16 cellular contexts compared by ENCODE assay signal in the genomic region with DNA sequence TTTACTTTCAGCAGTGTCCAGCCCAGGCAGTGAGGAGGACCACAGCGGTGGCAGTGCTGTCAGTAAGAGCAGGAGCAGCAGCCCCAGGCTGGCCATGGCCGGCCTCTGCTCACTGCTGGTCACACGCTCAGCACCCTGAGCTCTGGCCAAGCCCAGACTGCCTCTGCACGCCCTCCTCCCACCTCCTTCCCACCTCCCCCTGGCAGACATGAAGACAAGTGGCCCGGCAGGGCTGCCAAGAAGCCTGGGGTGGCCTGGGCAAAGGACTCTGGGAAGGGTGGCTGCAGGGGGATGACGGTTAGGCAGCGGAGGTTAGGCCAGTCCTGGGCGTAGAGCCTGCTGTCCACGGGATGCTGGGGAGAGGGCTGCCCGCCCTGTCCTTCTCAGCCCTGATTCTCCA. TPM values are rescaled to one million over a fixed set of nuclear protein-coding genes. Genes with fewer than 3 reads are reported as not detected.
DNase-seq lines count a peak whose midpoint lies in the region; ATAC-seq, FAIRE-seq and TF ChIP-seq lines count a peak whose summit lies in the region.
"Had no signal": no experiment of that assay in that cellular context is flagged by ENCODE, and none has a peak within 500 bp of the region (broad histone marks: within the 10 kb centered on the region; RNA-seq: fewer than 3 reads in every experiment).

A gene with protein sequence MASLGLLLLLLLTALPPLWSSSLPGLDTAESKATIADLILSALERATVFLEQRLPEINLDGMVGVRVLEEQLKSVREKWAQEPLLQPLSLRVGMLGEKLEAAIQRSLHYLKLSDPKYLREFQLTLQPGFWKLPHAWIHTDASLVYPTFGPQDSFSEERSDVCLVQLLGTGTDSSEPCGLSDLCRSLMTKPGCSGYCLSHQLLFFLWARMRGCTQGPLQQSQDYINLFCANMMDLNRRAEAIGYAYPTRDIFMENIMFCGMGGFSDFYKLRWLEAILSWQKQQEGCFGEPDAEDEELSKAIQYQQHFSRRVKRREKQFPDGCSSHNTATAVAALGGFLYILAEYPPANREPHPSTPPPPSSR (minus strand): TSS at position 144 of the 400 bp plus-strand sequence. CDS start 48 bp downstream, at position 96.

- peaks cover 2% of the 10 kb centered on the region in 3 donors for H3K4me1 Mint-ChIP-seq in T-cell

- peaks cover 0 to 5% of the 10 kb centered on the region in 2 donors for H3K27me3 Mint-ChIP-seq in T-cell
- H3K27me3 Mint-ChIP-seq: activated CD4-positive, alpha-beta T cell treated with anti-CD3 and anti-CD28 coated beads, Interleukin-2, amount 10 ng/mL, durations not matched to agents 7 days and 5 days had no signal

- no peaks in the 10 kb centered on the region for H3K9me3 Mint-ChIP-seq in T-cell
- H3K9me3 Mint-ChIP-seq: activated CD4-positive, alpha-beta T cell treated with anti-CD3 and anti-CD28 coated beads, Interleukin-2, amount 10 ng/mL, durations not matched to agents 7 days and 5 days had no signal

- H3K4me3 ChIP-seq in kidney (ENCODE audit: low read length in 2 of 2): peak within 1 kb of the TSS; percentile 4 to 53
- H3K4me3 ChIP-seq: testis had no signal

- H3K27ac Mint-ChIP-seq in T-cell: no peak within 1 kb of the TSS
- H3K27ac Mint-ChIP-seq: activated CD4-positive, alpha-beta T cell treated with anti-CD3 and anti-CD28 coated beads, Interleukin-2, amount 10 ng/mL, durations not matched to agents 7 days and 5 days had no signal

- H3K27ac ChIP-seq in kidney (ENCODE audit: low read depth in 2 of 2, low read length in 2 of 2): peak within 1 kb of the TSS in 1 of 2 donors; percentile 43
- H3K27ac ChIP-seq: neutrophil, testis had no signal

- H3K4me1 ChIP-seq in kidney (ENCODE audit: control insufficient read depth in 1 of 2, insufficient read depth in 1 of 2, low read depth in 1 of 2, low read length in 2 of 2): peaks cover 0 to 2% of the 10 kb centered on the region in 2 donors
- H3K4me1 ChIP-seq: testis had no signal

- H3K9ac ChIP-seq in kidney (ENCODE audit: low read length in 2 of 2): peak within 1 kb of the TSS in 1 of 2 donors; percentile 55

- CTCF ChIA-PET in T-cell (lab: Charles Lee): no interaction called here

- ATAC-seq in T-cell (replicated peaks in 1 of 4): no peak
- ATAC-seq in HG03521 (IDR thresholded peaks at IDR 0.05; ENCODE audit: unreplicated experiment): no peak

- FAIRE-seq in kidney (lab: Jason Lieb, UNC) (no peak), GM12892 (lab: Jason Lieb, UNC) (no peak)

- DNase-seq in DMS79 (lab: John Stamatoyannopoulos, UW) (peak; percentile 19), cerebellar cortex (ENCODE audit: low spot score) (peak; percentile 63), kidney (no peak), pons (ENCODE audit: low spot score) (peak; percentile 41), T-cell (no peak), GM12892 (ENCODE audit: insufficient read length) (no peak)
- no peak for DNase-seq in stimulated activated CD4-positive, alpha-beta T cell treated with anti-CD3 and anti-CD28 coated beads, Interleukin-4, amount 100 ng/mL, for 4 hours
- DNase-seq: activated CD4-positive, alpha-beta T cell treated with anti-CD3 and anti-CD28 coated beads, Interleukin-2, amount 10 ng/mL, durations not matched to agents 7 days and 5 days; activated T-cell treated with anti-CD3 and anti-CD28 coated beads, Interleukin-2, amount 50 U/mL, for 48 hours; foreskin fibroblast; islet precursor cell; NCI-H748 treated with DMSO at 0.1 percent for 48 hours; T-helper 9 cell; testis had no signal

- no peaks in the 10 kb centered on the region for H3K36me3 Mint-ChIP-seq in T-cell

- intact Hi-C loops in kidney (cut with DNase I): no loop called here

- no peaks in the 10 kb centered on the region for H3K9me3 ChIP-seq in kidney (ENCODE audit: control insufficient read depth in 1 of 2, low read length in 2 of 2)
- H3K9me3 ChIP-seq: neutrophil, testis had no signal

- TF ChIP-seq CTCF in kidney (IDR thresholded peaks at IDR 0.05; ENCODE audit: borderline replicate concordance, extremely low read depth, insufficient read depth): no peak

- no peaks in the 10 kb centered on the region for H3K36me3 ChIP-seq in kidney (ENCODE audit: control insufficient read depth in 1 of 2, insufficient read depth in 2 of 2, low read length in 2 of 2)
- H3K36me3 ChIP-seq: neutrophil had no signal

- no peak within 1 kb of the TSS for H3K4me3 Mint-ChIP-seq in T-cell
- H3K4me3 Mint-ChIP-seq: activated CD4-positive, alpha-beta T cell treated with anti-CD3 and anti-CD28 coated beads, Interleukin-2, amount 10 ng/mL, durations not matched to agents 7 days and 5 days had no signal

- POLR2A ChIA-PET in T-cell (lab: Charles Lee): no interaction called here

- TF ChIP-seq POLR2A in GM12892 (IDR thresholded peaks at IDR 0.05; ENCODE audit: low read depth, low read length): no peak

RNA-seq across cellular contexts. Expression of the gene that starts here (rescaled TPM):
- total RNA-seq in kidney (5.4 TPM), T-cell (under 1 TPM in 2 of 5 donors, not detected in 3; 0.62 to 0.79 TPM)
- polyA plus RNA-seq in kidney (ENCODE audit: insufficient read depth, low read depth, low replicate concordance): 68.4 TPM
- 0.23 TPM for polyA plus RNA-seq in GM12892 (2012; ENCODE audit: missing spikeins)
- total RNA-seq: activated CD4-positive, alpha-beta T cell treated with anti-CD3 and anti-CD28 coated beads, Interleukin-2, amount 10 ng/mL, durations not matched to agents 7 days and 5 days had no signal

Comparison
In these comparisons a context has a peak if more than half of its experiments do, and no peak if none do; other contexts are left out.
1. DNase-seq: peak in DMS79 (single experiment), cerebellar cortex (single experiment) and pons (single experiment); none in kidney (single experiment), T-cell (0 of 34), GM12892 (single experiment) and stimulated activated CD4-positive, alpha-beta T cell treated with anti-CD3 and anti-CD28 coated beads, Interleukin-4, amount 100 ng/mL, for 4 hours (0 of 2).